10 cellular contexts compared by ENCODE assay signal in the genomic region with DNA sequence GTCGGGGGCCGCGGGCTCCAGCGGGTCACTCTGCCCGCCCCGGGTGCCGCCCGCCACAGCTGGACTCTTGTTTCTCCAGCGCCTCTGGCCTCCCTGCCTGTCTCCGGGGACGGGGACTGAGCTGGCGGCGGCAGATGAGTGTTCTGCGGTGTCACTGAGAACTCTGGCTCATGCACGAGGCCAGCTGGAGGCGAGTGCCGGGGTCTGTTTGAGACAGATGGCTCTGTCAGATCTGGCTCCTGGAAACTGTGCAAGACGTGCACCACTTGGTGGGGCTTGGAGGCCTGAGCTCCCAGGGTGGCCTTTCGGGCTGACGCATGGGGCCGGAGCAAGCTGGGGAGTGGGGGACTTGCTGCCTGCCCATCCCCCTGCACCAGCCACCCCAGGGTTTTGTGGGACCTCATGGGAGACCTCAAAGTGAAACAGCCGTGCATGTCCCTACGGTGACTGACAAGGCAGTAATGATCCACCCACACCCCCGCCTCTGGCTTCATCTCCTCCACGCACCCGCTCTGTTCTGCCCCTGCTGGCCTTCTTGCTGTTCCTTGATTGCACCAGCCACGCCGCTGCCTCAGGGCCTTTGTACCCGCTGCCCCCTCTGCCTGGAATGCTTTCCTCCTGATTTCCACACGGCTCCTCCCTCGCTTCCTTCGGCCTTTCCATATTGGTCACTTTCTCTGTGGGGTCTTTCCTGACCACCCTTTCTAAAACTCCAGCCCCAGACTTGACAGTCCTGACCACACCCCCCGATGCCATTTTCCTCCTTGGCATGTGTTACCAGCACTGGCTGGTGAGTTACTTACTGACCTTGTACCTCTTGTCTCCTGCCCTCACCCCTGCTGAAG.
DNase-seq lines count a peak whose midpoint lies in the region; ATAC-seq and TF ChIP-seq lines count a peak whose summit lies in the region.
"Had no signal": no experiment of that assay in that cellular context is flagged by ENCODE, and none has a peak within 500 bp of the region (broad histone marks: within the 10 kb centered on the region; RNA-seq: fewer than 3 reads in every experiment).

No MANE protein-coding gene starts in this region.

- no peaks in the 10 kb centered on the region for H3K36me3 Mint-ChIP-seq in HFFc6 (ENCODE audit: low read depth)
- H3K36me3 Mint-ChIP-seq: activated naive CD4-positive, alpha-beta T cell treated with anti-CD3 and anti-CD28 coated beads, Interleukin-2, amount 50 U/mL, for 72 hours had no signal

- H3K27ac ChIP-seq in breast epithelium: peak overlapping the region; percentile 23 to 72
- no peak overlapping the region for H3K27ac ChIP-seq in left lung
- peak overlapping the region in 1 of 2 donors; percentile 50 for H3K27ac ChIP-seq in thoracic aorta

- H3K27me3 Mint-ChIP-seq in HFFc6 (ENCODE audit: insufficient read depth): peaks cover 5% of the 10 kb centered on the region

- H3K9me3 ChIP-seq in breast epithelium: no peaks in the 10 kb centered on the region
- no peaks in the 10 kb centered on the region for H3K9me3 ChIP-seq in left lung
- H3K9me3 ChIP-seq in thoracic aorta: no peaks in the 10 kb centered on the region

- DNase-seq in HFFc6 (peak; percentile 55), breast epithelium (ENCODE audit: low spot score in 2 of 2) (no peak), left lung (no peak), thoracic aorta (ENCODE audit: low spot score) (peak; percentile 28), DMS79 treated with DMSO at 0.1 percent for 48 hours (lab: John Stamatoyannopoulos, UW) (no peak), NCI-H2029 (lab: John Stamatoyannopoulos, UW) (no peak)
- no peak for DNase-seq in stimulated activated naive CD8-positive, alpha-beta T cell treated with anti-CD3 and anti-CD28 coated beads, Interleukin-15, Interleukin-2, amounts not matched to agents 100 U/mL and 50 U/mL, for 24 hours
- DNase-seq: stimulated activated CD4-positive, alpha-beta T cell treated with anti-CD3 and anti-CD28 coated beads, Interleukin-1b, Interleukin-23, amount 100 ng/mL, for 48 hours had no signal

- H3K27ac Mint-ChIP-seq in HFFc6: peak overlapping the region; percentile 89

- peak; percentile 28 for ATAC-seq in left lung
- ATAC-seq in thoracic aorta (ENCODE audit: insufficient number of reproducible peaks, low FRiP score, low read depth): no peak
- ATAC-seq in stimulated activated naive CD8-positive, alpha-beta T cell treated with anti-CD3 and anti-CD28 coated beads, Interleukin-15, Interleukin-2, amounts not matched to agents 100 U/mL and 50 U/mL, for 24 hours: no peak
- no peak for ATAC-seq in GM19452 (IDR thresholded peaks at IDR 0.05; ENCODE audit: unreplicated experiment)
- ATAC-seq: activated naive CD4-positive, alpha-beta T cell treated with anti-CD3 and anti-CD28 coated beads, Interleukin-2, amount 50 U/mL, for 72 hours had no signal

- no peak for TF ChIP-seq POLR2A in breast epithelium (IDR thresholded peaks at IDR 0.05)

- H3K27me3 ChIP-seq in breast epithelium (no peaks in the 10 kb centered on the region), left lung (no peaks in the 10 kb centered on the region), thoracic aorta (replicated peaks; ENCODE audit: insufficient read depth) (no peaks in the 10 kb centered on the region)

- peaks cover 29% of the 10 kb centered on the region for H3K4me1 Mint-ChIP-seq in HFFc6 (ENCODE audit: low read depth)

- peak; percentile 40 for TF ChIP-seq CTCF in HFFc6 (IDR thresholded peaks at IDR 0.05)
- no peak for TF ChIP-seq CTCF in breast epithelium (IDR thresholded peaks at IDR 0.05)
- TF ChIP-seq CTCF in left lung (IDR thresholded peaks at IDR 0.05): no peak
- no peak for TF ChIP-seq CTCF in thoracic aorta (IDR thresholded peaks at IDR 0.05)

- H3K36me3 ChIP-seq in breast epithelium (no peaks in the 10 kb centered on the region), left lung (no peaks in the 10 kb centered on the region), thoracic aorta (no peaks in the 10 kb centered on the region)

- peak overlapping the region; percentile 70 for H3K4me3 Mint-ChIP-seq in HFFc6

- intact Hi-C loops in breast epithelium (cut with DNase I; ENCODE audit: low total_unique reads) (no loop called here), left lung (cut with DNase I) (no loop called here)

- H3K9me3 Mint-ChIP-seq in HFFc6: no peaks in the 10 kb centered on the region
- H3K9me3 Mint-ChIP-seq: activated naive CD4-positive, alpha-beta T cell treated with anti-CD3 and anti-CD28 coated beads, Interleukin-2, amount 50 U/mL, for 72 hours had no signal

- H3K4me1 ChIP-seq in breast epithelium (peaks cover 12 to 13% of the 10 kb centered on the region in 2 donors), left lung (peaks cover 9 to 18% of the 10 kb centered on the region in 2 donors), thoracic aorta (ENCODE audit: control insufficient read depth in 1 of 2, low read depth in 2 of 2) (peaks cover 4 to 22% of the 10 kb centered on the region in 2 donors)

- peak overlapping the region in 2 of 3 donors; percentile 30 to 57 for H3K4me3 ChIP-seq in breast epithelium
- H3K4me3 ChIP-seq in left lung: no peak overlapping the region
- H3K4me3 ChIP-seq in thoracic aorta: peak overlapping the region; percentile 48

Comparison
In these comparisons a context has a peak if more than half of its experiments do, and no peak if none do; other contexts are left out.
1. DNase-seq: peak in HFFc6 (single experiment) and thoracic aorta (single experiment); none in breast epithelium (0 of 2), left lung (0 of 2), stimulated activated naive CD8-positive, alpha-beta T cell treated with anti-CD3 and anti-CD28 coated beads, Interleukin-15, Interleukin-2, amounts not matched to agents 100 U/mL and 50 U/mL, for 24 hours (single experiment), DMS79 treated with DMSO at 0.1 percent for 48 hours (single experiment) and NCI-H2029 (single experiment).
2. H3K27ac ChIP-seq: peak in breast epithelium (2 of 2); none in left lung (0 of 2).
3. H3K4me3 ChIP-seq: peak in breast epithelium (2 of 3) and thoracic aorta (single experiment); none in left lung (0 of 2).